ENCODE assay signal across 12 cellular contexts in the genomic region with DNA sequence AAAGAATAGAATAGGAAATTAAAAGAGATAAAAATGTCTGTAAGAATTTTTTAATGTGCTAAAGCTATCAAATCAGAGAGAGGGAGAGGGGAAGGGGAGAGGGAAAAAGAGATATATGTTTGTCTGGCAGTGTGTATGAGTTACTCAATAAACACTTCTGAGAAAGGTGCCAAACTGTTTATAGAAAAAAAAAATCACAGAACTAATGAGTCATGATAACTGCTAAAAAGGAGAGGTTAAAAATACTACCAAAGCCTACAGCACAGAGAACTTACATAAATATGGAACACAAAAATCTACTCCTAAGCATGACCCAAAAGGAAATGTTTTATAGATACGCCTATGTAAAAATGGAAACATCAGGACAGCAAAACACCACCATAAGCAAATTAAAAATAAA. TPM values are rescaled to one million over a fixed set of nuclear protein-coding genes. Genes with fewer than 3 reads are reported as not detected.
DNase-seq lines count a peak whose midpoint lies in the region; ATAC-seq, FAIRE-seq and TF ChIP-seq lines count a peak whose summit lies in the region.
"Had no signal": no experiment of that assay in that cellular context is flagged by ENCODE, and none has a peak within 500 bp of the region (broad histone marks: within the 10 kb centered on the region; RNA-seq: fewer than 3 reads in every experiment).

No MANE protein-coding gene starts in this region.

- POLR2A ChIA-PET in HEK293 (lab: Yijun Ruan, JAX): no interaction called here

- no peak overlapping the region for H3K4me3 ChIP-seq in CD4-positive, CD25-positive, alpha-beta regulatory T cell (ENCODE audit: low read depth, low read length)
- no peak overlapping the region for H3K4me3 ChIP-seq in HEK293 (ENCODE audit: low read depth, low read length)
- H3K4me3 ChIP-seq: body of pancreas had no signal

- no peaks in the 10 kb centered on the region for H3K27me3 Mint-ChIP-seq in CD4-positive, CD25-positive, alpha-beta regulatory T cell
- H3K27me3 Mint-ChIP-seq in memory B cell: no peaks in the 10 kb centered on the region

- H3K27ac ChIP-seq in CD4-positive, CD25-positive, alpha-beta regulatory T cell (ENCODE audit: insufficient read depth, low read length, poor library complexity, severe bottlenecking): no peak overlapping the region
- no peak overlapping the region for H3K27ac ChIP-seq in HEK293 (ENCODE audit: extremely low read depth, low read depth, low read length)
- H3K27ac ChIP-seq in foreskin keratinocyte: no peak overlapping the region
- H3K27ac ChIP-seq: body of pancreas had no signal

- peak in 1 of 3 donors; percentile 17 for DNase-seq in CD4-positive, CD25-positive, alpha-beta regulatory T cell
- DNase-seq in amniotic epithelial cell (ENCODE audit: low read depth) (peak; percentile 6), memory B cell (ENCODE audit: low spot score in 2 of 2) (no peak), foreskin keratinocyte (no peak), D721Med (ENCODE audit: insufficient read length, low spot score) (no peak)
- DNase-seq: activated T-cell treated with anti-CD3 and anti-CD28 coated beads, Interleukin-2, amount 50 U/mL, for 48 hours; body of pancreas; GOT3; NCI-H2107 had no signal

- H3K27ac Mint-ChIP-seq in CD4-positive, CD25-positive, alpha-beta regulatory T cell: peak overlapping the region in 2 of 3 donors; percentile 26 to 28
- peak overlapping the region; percentile 26 for H3K27ac Mint-ChIP-seq in memory B cell

- H3K27me3 ChIP-seq in CD4-positive, CD25-positive, alpha-beta regulatory T cell (ENCODE audit: control insufficient read depth, insufficient read depth, low read length): no peaks in the 10 kb centered on the region
- H3K27me3 ChIP-seq in foreskin keratinocyte: no peaks in the 10 kb centered on the region
- H3K27me3 ChIP-seq: body of pancreas had no signal

- peaks cover 8 to 35% (median 25%) of the 10 kb centered on the region in 4 donors for H3K4me1 Mint-ChIP-seq in CD4-positive, CD25-positive, alpha-beta regulatory T cell
- peaks cover 24% of the 10 kb centered on the region for H3K4me1 Mint-ChIP-seq in memory B cell

- no peak overlapping the region for H3K4me3 Mint-ChIP-seq in CD4-positive, CD25-positive, alpha-beta regulatory T cell
- H3K4me3 Mint-ChIP-seq in memory B cell: no peak overlapping the region

- no peaks in the 10 kb centered on the region for H3K4me1 ChIP-seq in CD4-positive, CD25-positive, alpha-beta regulatory T cell (ENCODE audit: control insufficient read depth, insufficient read depth, low read length, poor library complexity, severe bottlenecking)
- H3K4me1 ChIP-seq in HEK293 (ENCODE audit: control insufficient read depth, insufficient read depth, low read length): no peaks in the 10 kb centered on the region; the same call in 1 of the 2 replicates
- no peaks in the 10 kb centered on the region for H3K4me1 ChIP-seq in foreskin keratinocyte
- H3K4me1 ChIP-seq: body of pancreas had no signal

- H3K9me3 ChIP-seq in CD4-positive, CD25-positive, alpha-beta regulatory T cell (ENCODE audit: control insufficient read depth in 2 of 2, low read length in 2 of 2): no peaks in the 10 kb centered on the region
- H3K9me3 ChIP-seq in HEK293 (ENCODE audit: control insufficient read depth, insufficient read depth, low read depth, low read length): no peaks in the 10 kb centered on the region
- H3K9me3 ChIP-seq: body of pancreas had no signal

- H3K36me3 Mint-ChIP-seq in CD4-positive, CD25-positive, alpha-beta regulatory T cell: peaks cover 17% of the 10 kb centered on the region
- peaks cover 10% of the 10 kb centered on the region for H3K36me3 Mint-ChIP-seq in memory B cell

- peaks cover 2% of the 10 kb centered on the region for H3K36me3 ChIP-seq in CD4-positive, CD25-positive, alpha-beta regulatory T cell (ENCODE audit: control insufficient read depth, insufficient read depth, low read length)
- peaks cover 0 to under 1% of the 10 kb centered on the region in 2 experiments; a peak in 2 of 3 replicates for H3K36me3 ChIP-seq in HEK293 (ENCODE audit: control insufficient read depth in 2 of 2, insufficient read depth in 1 of 2, low read length in 2 of 2)

- ATAC-seq in CD4-positive, CD25-positive, alpha-beta regulatory T cell (ENCODE audit: low read depth in 2 of 2): peak; percentile 22 to 52
- ATAC-seq in memory B cell (ENCODE audit: low read depth) (no peak), foreskin keratinocyte (no peak), HG03175 (IDR thresholded peaks at IDR 0.05; ENCODE audit: unreplicated experiment) (no peak), HG03097 (IDR thresholded peaks at IDR 0.05; ENCODE audit: low FRiP score, unreplicated experiment) (no peak)
- ATAC-seq: body of pancreas had no signal

- TF ChIP-seq CTCF in HEK293 (tag by site-specific recombination; IDR thresholded peaks at IDR 0.05) (no peak), foreskin keratinocyte (conservative IDR thresholded peaks at IDR 0.05) (no peak), D721Med (IDR thresholded peaks at IDR 0.05; ENCODE audit: insufficient read depth, missing control alignments) (no peak)

- FAIRE-seq in D721Med (lab: Jason Lieb, UNC): no peak

- no peaks in the 10 kb centered on the region for H3K9me3 Mint-ChIP-seq in CD4-positive, CD25-positive, alpha-beta regulatory T cell
- no peaks in the 10 kb centered on the region for H3K9me3 Mint-ChIP-seq in memory B cell

- CTCF ChIA-PET in HEK293 (lab: Yijun Ruan, JAX): no interaction called here

TF ChIP-seq in HEK293, 187 proteins besides CTCF, POLR2A, EP300 and RAD21 (continues in another document):
- TF ChIP-seq, protein P1, sequence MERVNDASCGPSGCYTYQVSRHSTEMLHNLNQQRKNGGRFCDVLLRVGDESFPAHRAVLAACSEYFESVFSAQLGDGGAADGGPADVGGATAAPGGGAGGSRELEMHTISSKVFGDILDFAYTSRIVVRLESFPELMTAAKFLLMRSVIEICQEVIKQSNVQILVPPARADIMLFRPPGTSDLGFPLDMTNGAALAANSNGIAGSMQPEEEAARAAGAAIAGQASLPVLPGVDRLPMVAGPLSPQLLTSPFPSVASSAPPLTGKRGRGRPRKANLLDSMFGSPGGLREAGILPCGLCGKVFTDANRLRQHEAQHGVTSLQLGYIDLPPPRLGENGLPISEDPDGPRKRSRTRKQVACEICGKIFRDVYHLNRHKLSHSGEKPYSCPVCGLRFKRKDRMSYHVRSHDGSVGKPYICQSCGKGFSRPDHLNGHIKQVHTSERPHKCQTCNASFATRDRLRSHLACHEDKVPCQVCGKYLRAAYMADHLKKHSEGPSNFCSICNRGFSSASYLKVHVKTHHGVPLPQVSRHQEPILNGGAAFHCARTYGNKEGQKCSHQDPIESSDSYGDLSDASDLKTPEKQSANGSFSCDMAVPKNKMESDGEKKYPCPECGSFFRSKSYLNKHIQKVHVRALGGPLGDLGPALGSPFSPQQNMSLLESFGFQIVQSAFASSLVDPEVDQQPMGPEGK (tag by site-specific recombination; IDR thresholded peaks at IDR 0.05): no peak
- TF ChIP-seq GLI4 (tag by site-specific recombination; IDR thresholded peaks at IDR 0.05): no peak
- TF ChIP-seq ZNF664 (tag by site-specific recombination; IDR thresholded peaks at IDR 0.05): peak; percentile 79
- no peak for TF ChIP-seq ZNF302 (tag by site-specific recombination; IDR thresholded peaks at IDR 0.05; ENCODE audit: low read depth)
- TF ChIP-seq, protein P2, sequence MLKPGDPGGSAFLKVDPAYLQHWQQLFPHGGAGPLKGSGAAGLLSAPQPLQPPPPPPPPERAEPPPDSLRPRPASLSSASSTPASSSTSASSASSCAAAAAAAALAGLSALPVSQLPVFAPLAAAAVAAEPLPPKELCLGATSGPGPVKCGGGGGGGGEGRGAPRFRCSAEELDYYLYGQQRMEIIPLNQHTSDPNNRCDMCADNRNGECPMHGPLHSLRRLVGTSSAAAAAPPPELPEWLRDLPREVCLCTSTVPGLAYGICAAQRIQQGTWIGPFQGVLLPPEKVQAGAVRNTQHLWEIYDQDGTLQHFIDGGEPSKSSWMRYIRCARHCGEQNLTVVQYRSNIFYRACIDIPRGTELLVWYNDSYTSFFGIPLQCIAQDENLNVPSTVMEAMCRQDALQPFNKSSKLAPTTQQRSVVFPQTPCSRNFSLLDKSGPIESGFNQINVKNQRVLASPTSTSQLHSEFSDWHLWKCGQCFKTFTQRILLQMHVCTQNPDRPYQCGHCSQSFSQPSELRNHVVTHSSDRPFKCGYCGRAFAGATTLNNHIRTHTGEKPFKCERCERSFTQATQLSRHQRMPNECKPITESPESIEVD (tag by site-specific recombination; IDR thresholded peaks at IDR 0.05): 0 out of 2 replicates have a peak, but pooled peaks have one; percentile 10
- TF ChIP-seq ZNF501 (tag by site-specific recombination; IDR thresholded peaks at IDR 0.05): no peak
- TF ChIP-seq, protein P3, sequence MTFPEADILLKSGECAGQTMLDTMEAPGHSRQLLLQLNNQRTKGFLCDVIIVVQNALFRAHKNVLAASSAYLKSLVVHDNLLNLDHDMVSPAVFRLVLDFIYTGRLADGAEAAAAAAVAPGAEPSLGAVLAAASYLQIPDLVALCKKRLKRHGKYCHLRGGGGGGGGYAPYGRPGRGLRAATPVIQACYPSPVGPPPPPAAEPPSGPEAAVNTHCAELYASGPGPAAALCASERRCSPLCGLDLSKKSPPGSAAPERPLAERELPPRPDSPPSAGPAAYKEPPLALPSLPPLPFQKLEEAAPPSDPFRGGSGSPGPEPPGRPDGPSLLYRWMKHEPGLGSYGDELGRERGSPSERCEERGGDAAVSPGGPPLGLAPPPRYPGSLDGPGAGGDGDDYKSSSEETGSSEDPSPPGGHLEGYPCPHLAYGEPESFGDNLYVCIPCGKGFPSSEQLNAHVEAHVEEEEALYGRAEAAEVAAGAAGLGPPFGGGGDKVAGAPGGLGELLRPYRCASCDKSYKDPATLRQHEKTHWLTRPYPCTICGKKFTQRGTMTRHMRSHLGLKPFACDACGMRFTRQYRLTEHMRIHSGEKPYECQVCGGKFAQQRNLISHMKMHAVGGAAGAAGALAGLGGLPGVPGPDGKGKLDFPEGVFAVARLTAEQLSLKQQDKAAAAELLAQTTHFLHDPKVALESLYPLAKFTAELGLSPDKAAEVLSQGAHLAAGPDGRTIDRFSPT (tag by site-specific recombination; IDR thresholded peaks at IDR 0.05): no peak

RNA-seq across cellular contexts. Expression of a gene that starts 45.4 kb away (rescaled TPM):
- 128 TPM for total RNA-seq in CD4-positive, CD25-positive, alpha-beta regulatory T cell
- 100 to 1,000 TPM; 274 to 322 (median 304) TPM for polyA plus RNA-seq in CD4-positive, CD25-positive, alpha-beta regulatory T cell
- 115 and 117 TPM in 2 replicates for total RNA-seq in foreskin keratinocyte
- 136 and 150 TPM in 2 replicates for polyA plus RNA-seq in foreskin keratinocyte

RNA-seq across cellular contexts. Expression of a gene that starts 46.0 kb away (rescaled TPM):
- 12.3 TPM for total RNA-seq in CD4-positive, CD25-positive, alpha-beta regulatory T cell
- polyA plus RNA-seq in CD4-positive, CD25-positive, alpha-beta regulatory T cell: 1 to 10 TPM; 7.7 to 9.4 (median 7.9) TPM
- 14.5 and 15.1 TPM in 2 replicates for total RNA-seq in foreskin keratinocyte
- polyA plus RNA-seq in foreskin keratinocyte: 4.7 and 5.8 TPM in 2 replicates

Comparison
In these comparisons a context has a peak if more than half of its experiments do, and no peak if none do; other contexts are left out.
1. ATAC-seq: peak in CD4-positive, CD25-positive, alpha-beta regulatory T cell (2 of 2); none in memory B cell (single experiment), foreskin keratinocyte (single experiment), HG03175 (single experiment) and HG03097 (single experiment).